In genomic region chr1:109432336-109432735, GRCh38 we compare ENCODE assay signal across 15 cellular contexts. TPM values are rescaled to one million over a fixed set of nuclear protein-coding genes. Genes with fewer than 3 reads are reported as not detected.
"Had no signal": no experiment of that assay in that cellular context is flagged by ENCODE, and none has a peak within 500 bp of the region (broad histone marks: within the 10 kb centered on the region; RNA-seq: fewer than 3 reads in every experiment).

No MANE protein-coding gene starts in this region.

- H3K27me3 ChIP-seq: brain microvascular endothelial cell, foreskin keratinocyte, left lung, tibial nerve had no signal

- H3K27ac ChIP-seq: brain microvascular endothelial cell, foreskin keratinocyte, heart right ventricle, left lung, tibial nerve had no signal

- H3K9me3 ChIP-seq: heart right ventricle, left lung, tibial nerve had no signal

- H3K4me3 ChIP-seq: heart right ventricle, left lung, tibial nerve had no signal

- DNase-seq: activated CD4-positive, alpha-beta T cell treated with anti-CD3 and anti-CD28 coated beads, Interleukin-2, amount 50 U/mL, for 48 hours; activated effector memory CD4-positive, alpha-beta T cell treated with anti-CD3 and anti-CD28 coated beads, Interleukin-2, amount 50 U/mL, for 16 hours; activated T-cell treated with anti-CD3 and anti-CD28 coated beads, Interleukin-2, amount 50 U/mL, for 4 hours; brain microvascular endothelial cell; effector memory CD4-positive, alpha-beta T cell; foreskin keratinocyte; heart right ventricle; islet precursor cell; left lung; occipital lobe; right cardiac atrium had no signal

- H3K36me3 ChIP-seq: brain microvascular endothelial cell, heart right ventricle, left lung, tibial nerve had no signal

- ATAC-seq: activated CD4-positive, CD25-positive, alpha-beta regulatory T cell treated with anti-CD3 and anti-CD28 coated beads, Interleukin-2, amount 50 U/mL, for 24 hours; activated naive CD4-positive, alpha-beta T cell treated with anti-CD3 and anti-CD28 coated beads, Interleukin-2, amount 50 U/mL, for 72 hours; activated T-cell treated with anti-CD3 and anti-CD28 coated beads, Interleukin-2, amount 50 U/mL, for 4 hours; foreskin keratinocyte; heart right ventricle; left lung; right cardiac atrium; stimulated activated effector memory CD8-positive, alpha-beta T cell treated with anti-CD3 and anti-CD28 coated beads, Interleukin-12 subunit alpha, Interleukin-12 subunit beta, amount 100 ng/mL, for 72 hours had no signal

- H3K4me1 ChIP-seq: left lung had no signal

RNA-seq across cellular contexts. Expression of gene SYPL2, which starts 34.0 kb away (rescaled TPM):
- total RNA-seq: foreskin keratinocyte, occipital lobe had no signal
